Comparison of ENCODE assay signal across 8 cellular contexts in the genomic region with DNA sequence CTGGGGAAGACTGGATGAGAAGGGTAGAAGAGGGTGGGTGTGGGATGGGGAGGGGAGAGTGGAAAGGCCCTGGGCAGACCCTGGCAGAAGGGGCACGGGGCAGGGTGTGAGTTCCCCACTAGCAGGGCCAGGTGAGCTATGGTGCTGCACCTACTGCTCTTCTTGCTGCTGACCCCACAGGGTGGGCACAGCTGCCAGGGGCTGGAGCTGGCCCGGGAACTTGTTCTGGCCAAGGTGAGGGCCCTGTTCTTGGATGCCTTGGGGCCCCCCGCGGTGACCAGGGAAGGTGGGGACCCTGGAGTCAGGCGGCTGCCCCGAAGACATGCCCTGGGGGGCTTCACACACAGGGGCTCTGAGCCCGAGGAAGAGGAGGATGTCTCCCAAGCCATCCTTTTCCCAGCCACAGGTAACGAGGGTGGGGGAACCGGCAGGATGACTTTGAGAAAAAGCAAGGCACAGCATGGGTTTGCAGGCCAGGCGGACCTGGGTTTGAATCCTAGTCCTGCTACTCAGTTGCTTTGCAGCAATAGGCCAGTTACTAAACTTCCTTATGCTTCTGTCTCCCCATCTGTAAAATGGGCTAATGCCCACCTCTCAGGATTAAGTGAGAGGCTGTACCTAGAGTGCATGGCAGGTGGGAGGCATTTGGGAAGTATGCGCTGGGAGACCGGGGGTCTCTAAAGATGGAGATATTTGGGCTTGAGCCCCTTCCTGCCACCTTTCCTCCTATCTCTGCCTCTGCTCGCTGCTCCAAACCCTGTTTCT. TPM values are rescaled to one million over a fixed set of nuclear protein-coding genes. Genes with fewer than 3 reads are reported as not detected.
DNase-seq lines count a peak whose midpoint lies in the region; ATAC-seq and TF ChIP-seq lines count a peak whose summit lies in the region.

Gene INHA (plus strand): TSS at position 74 of the 765 bp plus-strand sequence. CDS start 65 bp downstream, at position 139.

- H3K4me1 ChIP-seq in thoracic aorta (ENCODE audit: control insufficient read depth in 1 of 2, low read depth in 2 of 2), result peaks cover 7 to 18% of the 10 kb centered on the region in 2 donors

- ATAC-seq in memory B cell (ENCODE audit: low read depth), result no peak
- ATAC-seq in thoracic aorta (ENCODE audit: insufficient number of reproducible peaks, low FRiP score, low read depth), result no peak
- ATAC-seq in HG03342 (IDR thresholded peaks at IDR 0.05; ENCODE audit: unreplicated experiment), result no peak
- no peak for ATAC-seq in HG03565 (IDR thresholded peaks at IDR 0.05; ENCODE audit: unreplicated experiment)

- peaks cover 28% of the 10 kb centered on the region for H3K4me1 Mint-ChIP-seq in chondrocyte (ENCODE audit: low read depth)
- H3K4me1 Mint-ChIP-seq in memory B cell, result peaks cover 4% of the 10 kb centered on the region

- H3K27me3 ChIP-seq in thoracic aorta (replicated peaks; ENCODE audit: insufficient read depth), result no peaks in the 10 kb centered on the region

- peaks cover 2% of the 10 kb centered on the region for H3K36me3 Mint-ChIP-seq in chondrocyte (ENCODE audit: low read depth)
- H3K36me3 Mint-ChIP-seq in memory B cell, result no peaks in the 10 kb centered on the region

- H3K9me3 Mint-ChIP-seq in chondrocyte (ENCODE audit: low read depth) (no peaks in the 10 kb centered on the region), memory B cell (no peaks in the 10 kb centered on the region)

- H3K4me3 Mint-ChIP-seq in chondrocyte (ENCODE audit: unreplicated experiment) (peak within 1 kb of the TSS; percentile 67), memory B cell (peak within 1 kb of the TSS; percentile 44)

- peak within 1 kb of the TSS; percentile 69 for H3K27ac Mint-ChIP-seq in chondrocyte (ENCODE audit: unreplicated experiment)
- no peak within 1 kb of the TSS for H3K27ac Mint-ChIP-seq in memory B cell

- no peak for TF ChIP-seq CTCF in chondrocyte (IDR thresholded peaks at IDR 0.05)
- no peak for TF ChIP-seq CTCF in thoracic aorta (IDR thresholded peaks at IDR 0.05)

- peak within 1 kb of the TSS; percentile 82 to 93 for H3K27ac ChIP-seq in thoracic aorta

- peak; percentile 3 for DNase-seq in HuH-7 (ENCODE audit: low spot score)
- no peak for DNase-seq in chondrocyte (ENCODE audit: low spot score)
- DNase-seq in memory B cell (ENCODE audit: low spot score in 2 of 2), result no peak
- no peak for DNase-seq in thoracic aorta (ENCODE audit: low spot score)
- DNase-seq in mucosa of gallbladder (ENCODE audit: low spot score), result no peak
- no peak for DNase-seq in cerebellar cortex (ENCODE audit: low spot score)

- H3K9me3 ChIP-seq in thoracic aorta, result no peaks in the 10 kb centered on the region

- peak within 1 kb of the TSS; percentile 89 for H3K4me3 ChIP-seq in thoracic aorta

- H3K36me3 ChIP-seq in thoracic aorta, result peaks cover 3% of the 10 kb centered on the region

- H3K27me3 Mint-ChIP-seq in chondrocyte (ENCODE audit: low read depth) (no peaks in the 10 kb centered on the region), memory B cell (peaks cover 27% of the 10 kb centered on the region)

RNA-seq across cellular contexts. Expression of gene INHA, which starts in this region (rescaled TPM):
- total RNA-seq in chondrocyte (1.0 to 2.7 TPM (median 1.7 TPM) in 3 replicates), thoracic aorta (1 to 10 TPM; 1.2 to 1.6 TPM), mucosa of gallbladder (0.37 TPM)
